In the genomic region with DNA sequence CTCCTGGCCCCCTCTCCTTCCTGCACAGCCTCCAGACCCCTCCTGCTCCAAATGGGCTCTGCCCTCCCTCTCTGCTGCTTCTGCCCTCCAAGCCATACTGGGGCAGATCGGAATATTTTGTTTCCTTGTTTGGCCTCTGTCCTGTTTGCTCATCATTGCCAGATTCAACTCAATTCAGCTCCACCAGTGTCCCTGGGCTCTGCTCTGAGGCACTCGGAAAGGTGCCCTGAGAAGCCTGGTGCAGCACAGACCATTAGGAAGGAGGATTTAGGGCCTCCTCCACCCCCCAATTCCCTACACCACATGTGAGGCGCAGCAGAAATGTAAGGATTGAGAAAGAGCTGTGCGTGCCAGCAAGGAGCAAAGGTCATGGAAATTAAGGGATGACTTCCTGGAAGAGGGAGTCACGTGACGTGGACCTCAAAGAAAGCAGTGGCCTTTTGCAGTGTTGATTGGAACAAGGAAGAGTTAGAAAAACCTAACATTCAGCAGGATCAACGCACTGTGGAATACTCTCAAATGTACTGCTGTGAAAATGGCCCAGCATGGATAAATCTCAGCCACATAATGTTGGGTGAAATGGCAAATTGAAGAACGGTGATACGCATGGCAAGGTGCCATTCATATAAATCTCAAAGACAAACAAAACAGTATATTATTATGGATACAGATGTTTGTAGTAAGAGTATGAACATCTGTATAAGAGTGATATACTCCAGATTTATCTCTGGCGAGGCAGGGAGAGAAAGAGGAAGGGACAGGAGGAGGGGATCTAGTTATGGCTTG, we compare ENCODE assay signal across 1 cellular context.
TF ChIP-seq lines count a peak whose summit lies in the region.

No MANE protein-coding gene starts in this region.

TF ChIP-seq in A549, 52 proteins besides CTCF, POLR2A, EP300 and RAD21:
- TF ChIP-seq, protein P1, sequence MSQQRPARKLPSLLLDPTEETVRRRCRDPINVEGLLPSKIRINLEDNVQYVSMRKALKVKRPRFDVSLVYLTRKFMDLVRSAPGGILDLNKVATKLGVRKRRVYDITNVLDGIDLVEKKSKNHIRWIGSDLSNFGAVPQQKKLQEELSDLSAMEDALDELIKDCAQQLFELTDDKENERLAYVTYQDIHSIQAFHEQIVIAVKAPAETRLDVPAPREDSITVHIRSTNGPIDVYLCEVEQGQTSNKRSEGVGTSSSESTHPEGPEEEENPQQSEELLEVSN (IDR thresholded peaks at IDR 0.05; ENCODE audit: borderline replicate concordance, low read depth) = no peak
- TF ChIP-seq POLR2AphosphoS2 (conservative IDR thresholded peaks at IDR 0.05; ENCODE audit: low read length) (no peak), RARB (CRISPR knock-in tag; IDR thresholded peaks at IDR 0.05) (no peak), CHD4 (IDR thresholded peaks at IDR 0.05; ENCODE audit: borderline replicate concordance) (no peak), ESRRA (IDR thresholded peaks at IDR 0.05; ENCODE audit: borderline replicate concordance, low read length) (no peak), JUN (IDR thresholded peaks at IDR 0.05) (no peak), CBX8 (IDR thresholded peaks at IDR 0.05) (no peak), ZC3H11A (IDR thresholded peaks at IDR 0.05) (no peak), HEYL (CRISPR knock-in tag; IDR thresholded peaks at IDR 0.05) (0 out of 2 replicates have a peak, but pooled peaks have one; percentile 14), MYC (IDR thresholded peaks at IDR 0.05; ENCODE audit: borderline replicate concordance, low read length) (peak; percentile 69; the same call in 1 of the 2 replicates), HDAC2 (IDR thresholded peaks at IDR 0.05) (no peak), FOSB (CRISPR knock-in tag; IDR thresholded peaks at IDR 0.05) (no peak), KDM5A (IDR thresholded peaks at IDR 0.05) (no peak), RNF2 (IDR thresholded peaks at IDR 0.05; ENCODE audit: borderline replicate concordance, low read depth) (no peak), JUNB (IDR thresholded peaks at IDR 0.05) (no peak), BHLHE40 (IDR thresholded peaks at IDR 0.05; ENCODE audit: low read depth, low read length) (0 out of 2 replicates have a peak, but pooled peaks have one; percentile 36), ZSCAN20 (CRISPR knock-in tag; IDR thresholded peaks at IDR 0.05) (no peak), FOXS1 (CRISPR knock-in tag; IDR thresholded peaks at IDR 0.05) (no peak), CEBPB (IDR thresholded peaks at IDR 0.05) (peak; percentile 25 to 41; a peak in 2 of 4 replicates), KDM1A (IDR thresholded peaks at IDR 0.05; ENCODE audit: low read depth) (no peak), FOSL2 (IDR thresholded peaks at IDR 0.05) (no peak), FOSL2 (CRISPR knock-in tag; IDR thresholded peaks at IDR 0.05) (0 out of 2 replicates have a peak, but pooled peaks have one; percentile 14), ZNF302 (CRISPR knock-in tag; IDR thresholded peaks at IDR 0.05) (no peak), CBX2 (IDR thresholded peaks at IDR 0.05; ENCODE audit: borderline replicate concordance, low read depth) (no peak), MAZ (IDR thresholded peaks at IDR 0.05; ENCODE audit: borderline replicate concordance, low read depth, low read length) (no peak), SREBF2 (IDR thresholded peaks at IDR 0.05) (no peak), ZFP36 (IDR thresholded peaks at IDR 0.05; ENCODE audit: borderline replicate concordance, partially characterized antibody) (no peak), EHMT2 (IDR thresholded peaks at IDR 0.05; ENCODE audit: low read depth) (no peak), NFE2L2 (conservative IDR thresholded peaks at IDR 0.05; ENCODE audit: low read length) (no peak), EHF (CRISPR knock-in tag; IDR thresholded peaks at IDR 0.05) (peak; percentile 72; the same call in 1 of the 2 replicates), TP53 (CRISPR knock-in tag; IDR thresholded peaks at IDR 0.05) (no peak), MAX (IDR thresholded peaks at IDR 0.05) (peak; percentile 43; the same call in 1 of the 2 replicates), CHD2 (IDR thresholded peaks at IDR 0.05; ENCODE audit: low read length, partially characterized antibody) (no peak), REST (IDR thresholded peaks at IDR 0.05) (no peak), USF2 (IDR thresholded peaks at IDR 0.05) (peak; percentile 90), HOXB5 (CRISPR knock-in tag; IDR thresholded peaks at IDR 0.05) (no peak), ATOH8 (CRISPR knock-in tag; IDR thresholded peaks at IDR 0.05; ENCODE audit: low read depth) (no peak)
